ENCODE assay signal across 17 cellular contexts in genomic region chr7:78279035-78279434, GRCh38.
DNase-seq lines count a peak whose midpoint lies in the region; TF ChIP-seq lines count a peak whose summit lies in the region.
"Had no signal": no experiment of that assay in that cellular context is flagged by ENCODE, and none has a peak within 500 bp of the region (broad histone marks: within the 10 kb centered on the region; RNA-seq: fewer than 3 reads in every experiment).

No MANE protein-coding gene starts in this region.

- no peaks in the 10 kb centered on the region for H3K4me1 Mint-ChIP-seq in MCF 10A (ENCODE audit: insufficient read depth, unreplicated experiment)
- H3K4me1 Mint-ChIP-seq in endothelial cell (ENCODE audit: unreplicated experiment), result peaks cover 19% of the 10 kb centered on the region
- H3K4me1 Mint-ChIP-seq: activated CD4-positive, alpha-beta T cell treated with anti-CD3 and anti-CD28 coated beads, Interleukin-2, amount 10 ng/mL, durations not matched to agents 7 days and 5 days had no signal

- H3K4me1 ChIP-seq in breast epithelium, result no peaks in the 10 kb centered on the region
- peaks cover 12% of the 10 kb centered on the region for H3K4me1 ChIP-seq in adipocyte (ENCODE audit: control insufficient read depth, insufficient read depth, low read length)
- H3K4me1 ChIP-seq: lower lobe of right lung had no signal

- no peak overlapping the region for H3K4me3 Mint-ChIP-seq in MCF 10A (ENCODE audit: unreplicated experiment)
- H3K4me3 Mint-ChIP-seq in endothelial cell (ENCODE audit: unreplicated experiment), result no peak overlapping the region
- H3K4me3 Mint-ChIP-seq: activated CD4-positive, alpha-beta T cell treated with anti-CD3 and anti-CD28 coated beads, Interleukin-2, amount 10 ng/mL, durations not matched to agents 7 days and 5 days had no signal

- H3K9ac ChIP-seq in adipocyte (ENCODE audit: low read length), result no peak overlapping the region

- no peaks in the 10 kb centered on the region for H3K27me3 ChIP-seq in breast epithelium
- no peaks in the 10 kb centered on the region for H3K27me3 ChIP-seq in adipocyte (replicated peaks; ENCODE audit: control insufficient read depth, insufficient read depth, low read length)
- H3K27me3 ChIP-seq: hepatocyte had no signal

- no peak for TF ChIP-seq CTCF in MCF 10A (IDR thresholded peaks at IDR 0.05; ENCODE audit: unreplicated experiment)
- no peak for TF ChIP-seq CTCF in breast epithelium (IDR thresholded peaks at IDR 0.05)
- TF ChIP-seq CTCF in foreskin fibroblast (IDR thresholded peaks at IDR 0.05; ENCODE audit: low read depth, low read length), result no peak
- no peak for TF ChIP-seq CTCF in endothelial cell (IDR thresholded peaks at IDR 0.05; ENCODE audit: unreplicated experiment)

- DNase-seq in MCF 10A (ENCODE audit: unreplicated experiment), result peak; percentile 16
- no peak for DNase-seq in breast epithelium (ENCODE audit: low spot score in 2 of 2)
- DNase-seq in adipocyte (ENCODE audit: low read depth), result peak; percentile 73
- DNase-seq in foreskin fibroblast, result peak; percentile 66 to 83
- no peak for DNase-seq in DMS79 treated with DMSO at 0.1 percent for 48 hours (lab: John Stamatoyannopoulos, UW)
- DNase-seq in G401 (ENCODE audit: low spot score), result no peak
- DNase-seq in endothelial cell (ENCODE audit: low spot score), result no peak
- no peak for DNase-seq in HuH-7.5 (ENCODE audit: low spot score)
- DNase-seq: activated CD4-positive, alpha-beta T cell treated with anti-CD3 and anti-CD28 coated beads, Interleukin-2, amount 10 ng/mL, durations not matched to agents 7 days and 5 days; activated effector memory CD4-positive, alpha-beta T cell treated with Interleukin-2 at 50 U/mL for 16 hours; lower lobe of right lung; NCI-H1048; NCI-H748 treated with DMSO at 0.1 percent for 48 hours; nucleus accumbens; stimulated activated CD4-positive, alpha-beta T cell treated with anti-CD3 and anti-CD28 coated beads, Interleukin-4, amount 100 ng/mL, for 1 hour had no signal

- BruUV-seq in MCF 10A (replicated peaks; lab: Mats Ljungman, UMichigan), result no TSS peak

- POLR2A ChIA-PET in MCF 10A (lab: Yijun Ruan, JAX), result no interaction called here

- in situ Hi-C loops in G401 (cut with HindIII; ENCODE audit: low sequenced_read_pairs), result no loop called here

- H3K9me3 ChIP-seq in breast epithelium (no peaks in the 10 kb centered on the region), adipocyte (ENCODE audit: control insufficient read depth, low read length) (no peaks in the 10 kb centered on the region)
- H3K9me3 ChIP-seq: lower lobe of right lung had no signal

- H3K27me3 Mint-ChIP-seq in MCF 10A (ENCODE audit: insufficient read depth, unreplicated experiment), result peaks cover 26% of the 10 kb centered on the region
- peaks cover 2% of the 10 kb centered on the region for H3K27me3 Mint-ChIP-seq in endothelial cell (ENCODE audit: unreplicated experiment)
- H3K27me3 Mint-ChIP-seq: activated CD4-positive, alpha-beta T cell treated with anti-CD3 and anti-CD28 coated beads, Interleukin-2, amount 10 ng/mL, durations not matched to agents 7 days and 5 days had no signal

- H3K27ac ChIP-seq in breast epithelium, result no peak overlapping the region
- H3K27ac ChIP-seq: hepatocyte, HL-60, lower lobe of right lung had no signal

- TF ChIP-seq POLR2A in breast epithelium (IDR thresholded peaks at IDR 0.05), result no peak

- H3K36me3 Mint-ChIP-seq in MCF 10A (ENCODE audit: insufficient read depth, unreplicated experiment) (no peaks in the 10 kb centered on the region), endothelial cell (ENCODE audit: low read depth, unreplicated experiment) (no peaks in the 10 kb centered on the region)

- CTCF ChIA-PET in MCF 10A (lab: Yijun Ruan, JAX), result no interaction called here

- H3K36me3 ChIP-seq in breast epithelium (no peaks in the 10 kb centered on the region), adipocyte (ENCODE audit: control insufficient read depth, insufficient read depth, low read length, severe bottlenecking) (no peaks in the 10 kb centered on the region)
- H3K36me3 ChIP-seq: lower lobe of right lung had no signal

- intact Hi-C loops in MCF 10A (cut with micrococcal nuclease) (no loop called here), breast epithelium (cut with DNase I; ENCODE audit: low total_unique reads) (no loop called here)

- no peaks in the 10 kb centered on the region for H3K9me3 Mint-ChIP-seq in MCF 10A (ENCODE audit: unreplicated experiment)
- no peaks in the 10 kb centered on the region for H3K9me3 Mint-ChIP-seq in endothelial cell (ENCODE audit: unreplicated experiment)
- H3K9me3 Mint-ChIP-seq: activated CD4-positive, alpha-beta T cell treated with anti-CD3 and anti-CD28 coated beads, Interleukin-2, amount 10 ng/mL, durations not matched to agents 7 days and 5 days had no signal

- H3K27ac Mint-ChIP-seq in MCF 10A (ENCODE audit: low read depth, unreplicated experiment), result no peak overlapping the region
- no peak overlapping the region for H3K27ac Mint-ChIP-seq in endothelial cell (ENCODE audit: unreplicated experiment)
- H3K27ac Mint-ChIP-seq: activated CD4-positive, alpha-beta T cell treated with anti-CD3 and anti-CD28 coated beads, Interleukin-2, amount 10 ng/mL, durations not matched to agents 7 days and 5 days had no signal

- H3K4me3 ChIP-seq in breast epithelium (no peak overlapping the region), adipocyte (ENCODE audit: low read length) (no peak overlapping the region), foreskin fibroblast (ENCODE audit: low read depth in 1 of 2, low read length in 2 of 2) (no peak overlapping the region)
- H3K4me3 ChIP-seq: hepatocyte, lower lobe of right lung had no signal

Comparison
In these comparisons a context has a peak if more than half of its experiments do, and no peak if none do; other contexts are left out.
1. DNase-seq: peak in MCF 10A (single experiment), adipocyte (single experiment) and foreskin fibroblast (2 of 2); none in breast epithelium (0 of 2), DMS79 treated with DMSO at 0.1 percent for 48 hours (single experiment), G401 (single experiment), endothelial cell (single experiment) and HuH-7.5 (single experiment).